Comparison of ENCODE assay signal across 36 cellular contexts in the genomic region with DNA sequence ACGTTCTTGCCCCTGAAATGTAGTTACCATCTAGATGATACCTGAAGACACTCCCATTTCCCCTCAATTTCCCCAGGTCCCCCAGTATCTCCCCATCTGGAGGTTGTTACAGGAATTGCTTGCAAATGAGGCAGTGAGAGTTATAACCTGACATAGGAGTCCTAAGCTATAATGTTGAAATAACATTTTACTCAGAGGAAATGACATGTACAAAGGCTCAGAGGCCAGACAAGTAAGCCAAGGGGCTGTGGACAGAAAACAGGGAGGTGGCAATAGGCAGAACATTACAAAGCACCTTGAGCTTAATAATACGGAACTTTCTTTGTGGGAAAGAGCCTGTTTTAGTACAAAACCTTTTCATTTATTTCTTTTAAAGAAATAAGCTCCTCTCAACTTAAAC.
DNase-seq lines count a peak whose midpoint lies in the region; ATAC-seq, FAIRE-seq and TF ChIP-seq lines count a peak whose summit lies in the region.
"Had no signal": no experiment of that assay in that cellular context is flagged by ENCODE, and none has a peak within 500 bp of the region (broad histone marks: within the 10 kb centered on the region; RNA-seq: fewer than 3 reads in every experiment).

No MANE protein-coding gene starts in this region.

- H3K79me2 ChIP-seq in OCI-LY3 (ENCODE audit: low read length), result no peaks in the 10 kb centered on the region
- H3K79me2 ChIP-seq in osteoblast (ENCODE audit: insufficient read depth, low read length), result peaks cover 16% of the 10 kb centered on the region

- H2AFZ ChIP-seq in OCI-LY3 (ENCODE audit: low read depth, low read length), result peak overlapping the region; percentile 51; the same call in 1 of the 2 replicates
- H2AFZ ChIP-seq in osteoblast (ENCODE audit: low read length), result no peak overlapping the region

- H3K9ac ChIP-seq in OCI-LY3 (ENCODE audit: low read length), result no peak overlapping the region
- H3K9ac ChIP-seq in kidney (ENCODE audit: low read length in 2 of 2), result no peak overlapping the region

- H3K27ac ChIP-seq in cardiac muscle cell (no peak overlapping the region), heart left ventricle (no peak overlapping the region), OCI-LY3 (ENCODE audit: low read length) (no peak overlapping the region), osteoblast (ENCODE audit: low read depth, low read length) (no peak overlapping the region), kidney (ENCODE audit: low read depth in 2 of 2, low read length in 2 of 2) (no peak overlapping the region)
- H3K27ac ChIP-seq: epithelial cell of prostate, foreskin keratinocyte, uterus had no signal

- WGBS in heart left ventricle, 4 donors, result 79 to 90% (median 88%) methylated on average over 2 of the region's 2 CpGs

- H3K36me3 ChIP-seq in cardiac muscle cell (no peaks in the 10 kb centered on the region), heart left ventricle (no peaks in the 10 kb centered on the region), OCI-LY3 (replicated peaks; ENCODE audit: low read depth, low read length) (no peaks in the 10 kb centered on the region), osteoblast (ENCODE audit: insufficient read depth, low read length) (no peaks in the 10 kb centered on the region), kidney (ENCODE audit: control insufficient read depth in 1 of 2, insufficient read depth in 2 of 2, low read length in 2 of 2) (no peaks in the 10 kb centered on the region)
- H3K36me3 ChIP-seq: uterus had no signal

- intact Hi-C loops in heart left ventricle (cut with DNase I), result loop anchor here in 2 of 10 donors (10.0 kb wide), 2 partner anchors 48 to 108 kb away; no protein-coding TSS in a partner anchor
- intact Hi-C loops in kidney (cut with DNase I), result no loop called here

- TF ChIP-seq CTCF in cardiac muscle cell (IDR thresholded peaks at IDR 0.05; ENCODE audit: low read depth, low read length), result peak; percentile 9
- TF ChIP-seq CTCF in heart left ventricle (IDR thresholded peaks at IDR 0.05), result no peak
- no peak for TF ChIP-seq CTCF in OCI-LY3 (IDR thresholded peaks at IDR 0.05; ENCODE audit: low read depth, low read length)
- TF ChIP-seq CTCF in cardiac fibroblast (IDR thresholded peaks at IDR 0.05; ENCODE audit: low read depth, low read length), result peak; percentile 37
- peak; percentile 25 for TF ChIP-seq CTCF in osteoblast (IDR thresholded peaks at IDR 0.05; ENCODE audit: extremely low read depth, low read depth, low read length)
- TF ChIP-seq CTCF in kidney (IDR thresholded peaks at IDR 0.05; ENCODE audit: borderline replicate concordance, extremely low read depth, insufficient read depth), result no peak

- no peak overlapping the region for H3K4me3 ChIP-seq in cardiac muscle cell
- H3K4me3 ChIP-seq in heart left ventricle, result no peak overlapping the region
- no peak overlapping the region for H3K4me3 ChIP-seq in OCI-LY3 (ENCODE audit: low read length)
- no peak overlapping the region for H3K4me3 ChIP-seq in cardiac fibroblast (replicated peaks in 1 of 2; ENCODE audit: low read depth in 2 of 2, low read length in 2 of 2)
- H3K4me3 ChIP-seq in osteoblast (ENCODE audit: insufficient read depth, low read length), result no peak overlapping the region
- no peak overlapping the region for H3K4me3 ChIP-seq in kidney (ENCODE audit: low read length in 2 of 2)
- H3K4me3 ChIP-seq: uterus had no signal

- H4K20me1 ChIP-seq in OCI-LY3 (ENCODE audit: insufficient read depth, low read length), result no peaks in the 10 kb centered on the region
- H4K20me1 ChIP-seq in osteoblast (ENCODE audit: insufficient read depth, low read length), result no peaks in the 10 kb centered on the region

- FAIRE-seq in kidney (lab: Jason Lieb, UNC), result no peak
- FAIRE-seq: colon, D721Med, GM12892, HTR-8/SVneo, keratinocyte had no signal

- TF ChIP-seq POLR2A in heart left ventricle (IDR thresholded peaks at IDR 0.05), result no peak

- H3K4me2 ChIP-seq in OCI-LY3 (ENCODE audit: low read length) (no peak overlapping the region), osteoblast (ENCODE audit: insufficient read depth, low read length) (no peak overlapping the region)

- H3K9me3 ChIP-seq in cardiac muscle cell (ENCODE audit: low read depth) (no peaks in the 10 kb centered on the region), heart left ventricle (no peaks in the 10 kb centered on the region), OCI-LY3 (ENCODE audit: insufficient read depth, low read length) (no peaks in the 10 kb centered on the region), osteoblast (ENCODE audit: low read depth, low read length) (no peaks in the 10 kb centered on the region), kidney (ENCODE audit: control insufficient read depth in 1 of 2, low read length in 2 of 2) (no peaks in the 10 kb centered on the region)
- H3K9me3 ChIP-seq: uterus had no signal

- H3K27me3 ChIP-seq in cardiac muscle cell, result no peaks in the 10 kb centered on the region
- H3K27me3 ChIP-seq in heart left ventricle, result no peaks in the 10 kb centered on the region
- no peaks in the 10 kb centered on the region for H3K27me3 ChIP-seq in OCI-LY3 (ENCODE audit: low read depth, low read length)
- H3K27me3 ChIP-seq in osteoblast (ENCODE audit: insufficient read depth, low read length), result no peaks in the 10 kb centered on the region
- H3K27me3 ChIP-seq: foreskin keratinocyte, uterus had no signal

- no peak for DNase-seq in cardiac muscle cell (ENCODE audit: low read depth in 1 of 2, low spot score in 1 of 2)
- DNase-seq in heart left ventricle, result no peak
- peak; percentile 32 to 71 for DNase-seq in cardiac fibroblast (ENCODE audit: low read depth in 2 of 2)
- no peak for DNase-seq in osteoblast (ENCODE audit: insufficient read length, low spot score, missing footprints)
- DNase-seq in medulla oblongata (ENCODE audit: extremely low spot score), result no peak
- no peak for DNase-seq in kidney
- DNase-seq: 8988T; activated CD4-positive, CD25-positive, alpha-beta regulatory T cell treated with anti-CD3 and anti-CD28 coated beads, Interleukin-2, amount 50 U/mL, for 72 hours; activated CD8-positive, alpha-beta memory T cell treated with anti-CD3 and anti-CD28 coated beads, Interleukin-2, amount 50 U/mL, for 48 hours; activated CD8-positive, alpha-beta T cell treated with anti-CD3 and anti-CD28 coated beads for 36 hours; activated naive CD4-positive, alpha-beta T cell treated with anti-CD3 and anti-CD28 coated beads, Interleukin-2, amount 50 U/mL, for 16 hours; amniotic stem cell; CD4-positive, CD25-positive, alpha-beta regulatory T cell; effector CD4-positive, alpha-beta T cell; foreskin keratinocyte; head of caudate nucleus; KG1; left ventricle myocardium superior; MM.1S; NCI-H1417; NCI-H2029; NCI-H524 treated with DMSO at 0.1 percent for 48 hours; NK-92 treated with Interleukin-12 subunit alpha and Interleukin-12 subunit beta, amount 100 ng/mL, for 24 hours; right cardiac atrium; SHP77; stimulated activated CD4-positive, alpha-beta T cell treated with anti-CD3 and anti-CD28 coated beads, Interleukin-2, amount 100 ng/mL, for 24 hours; stimulated activated naive CD8-positive, alpha-beta T cell treated with anti-CD3 and anti-CD28 coated beads, Interleukin-15, amount 100 ng/mL, for 72 hours; uterus had no signal

- H3K4me1 ChIP-seq in cardiac muscle cell (ENCODE audit: low read depth) (no peaks in the 10 kb centered on the region), heart left ventricle (peaks cover 0 to under 1% (median 0%) of the 10 kb centered on the region in 12 donors), OCI-LY3 (ENCODE audit: low read length) (peaks cover 6% of the 10 kb centered on the region; the same call in 1 of the 2 replicates), osteoblast (ENCODE audit: insufficient read depth, low read length) (peaks cover under 1% of the 10 kb centered on the region), kidney (ENCODE audit: control insufficient read depth in 1 of 2, insufficient read depth in 1 of 2, low read depth in 1 of 2, low read length in 2 of 2) (no peaks in the 10 kb centered on the region)
- H3K4me1 ChIP-seq: uterus had no signal

- ATAC-seq in heart left ventricle (no peak), GM18498 (IDR thresholded peaks at IDR 0.05; ENCODE audit: unreplicated experiment) (no peak)
- ATAC-seq: activated CD8-positive, alpha-beta T cell treated with anti-CD3 and anti-CD28 coated beads for 36 hours; foreskin keratinocyte; left ventricle myocardium superior; right cardiac atrium; stimulated activated naive CD8-positive, alpha-beta T cell treated with anti-CD3 and anti-CD28 coated beads, Interleukin-15, amount 100 ng/mL, for 72 hours had no signal

Comparison
In these comparisons a context has a peak if more than half of its experiments do, and no peak if none do; other contexts are left out.
1. CTCF ChIP-seq: peak in cardiac muscle cell (single experiment), cardiac fibroblast (single experiment) and osteoblast (single experiment); none in heart left ventricle (0 of 12), OCI-LY3 (single experiment) and kidney (single experiment).
2. DNase-seq: peak in cardiac fibroblast (2 of 2); none in cardiac muscle cell (0 of 2), heart left ventricle (0 of 5), osteoblast (single experiment), medulla oblongata (single experiment) and kidney (single experiment).